In the genomic region with DNA sequence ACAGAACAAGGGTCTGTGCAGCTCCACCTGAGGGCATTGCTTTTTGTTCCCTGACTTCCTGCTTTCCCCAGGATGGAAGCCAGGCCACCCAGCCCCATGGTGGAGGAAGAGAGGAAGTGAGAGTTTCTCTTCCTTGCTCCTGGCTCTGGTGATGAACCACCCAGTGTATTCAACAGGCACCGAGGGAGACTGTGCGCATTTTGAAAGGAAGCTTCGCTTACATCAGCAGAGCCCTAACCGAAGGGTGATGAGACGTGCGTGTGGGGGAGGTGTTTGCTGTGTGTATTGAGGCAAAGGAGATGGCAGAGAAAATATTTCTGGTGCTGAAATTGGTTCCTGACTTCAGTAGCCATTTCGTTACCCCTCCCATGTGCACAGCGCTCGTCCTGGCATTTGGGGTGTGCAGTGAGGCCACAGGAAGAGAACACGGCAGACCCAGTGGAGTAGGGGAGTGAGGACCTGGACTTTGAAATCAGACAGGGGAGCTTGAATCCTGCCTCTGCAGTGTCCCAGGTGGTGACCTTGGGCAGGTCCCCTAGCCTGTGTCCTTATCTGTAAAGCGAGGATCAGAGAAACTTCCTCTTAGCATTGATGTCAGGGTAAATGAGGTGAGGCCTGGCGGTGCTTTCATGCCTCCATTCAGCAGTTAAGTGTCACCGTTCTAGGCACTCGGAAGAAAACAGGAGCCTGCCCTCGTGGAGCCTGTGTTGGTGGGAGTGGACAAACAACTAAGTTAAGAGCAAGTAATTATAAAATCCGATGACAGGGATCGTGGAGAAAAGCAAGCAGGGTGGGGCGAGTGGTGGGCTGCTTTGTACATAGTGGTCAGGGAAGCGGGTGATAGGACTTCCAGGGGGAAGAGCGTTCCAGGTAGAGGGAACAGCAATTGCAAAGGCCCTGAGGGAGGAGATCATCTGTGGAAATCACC, we compare ENCODE assay signal across 8 cellular contexts. TPM values are rescaled to one million over a fixed set of nuclear protein-coding genes. Genes with fewer than 3 reads are reported as not detected.
DNase-seq lines count a peak whose midpoint lies in the region; ATAC-seq, FAIRE-seq and TF ChIP-seq lines count a peak whose summit lies in the region.

No MANE protein-coding gene starts in this region.

- TF ChIP-seq POLR2A in heart left ventricle (IDR thresholded peaks at IDR 0.05) = no peak

- peak overlapping the region; percentile 74 for H3K27ac Mint-ChIP-seq in activated B cell treated with CpG ODN at 0.5 μM for 24 hours

- ATAC-seq in activated B cell treated with CpG ODN at 0.5 μM for 24 hours (ENCODE audit: low read depth) (peak; percentile 40), heart left ventricle (peak; percentile 52 to 87 (median 65)), GM21825 (IDR thresholded peaks at IDR 0.05; ENCODE audit: unreplicated experiment) (no peak), GM19452 (IDR thresholded peaks at IDR 0.05; ENCODE audit: unreplicated experiment) (no peak)

- no peak overlapping the region; the same call in 1 of the 2 replicates for H3K4me3 ChIP-seq in HUES48 (ENCODE audit: low read depth, low read length)
- H3K4me3 ChIP-seq in heart left ventricle = peak overlapping the region in 1 of 12 donors; percentile 12
- H3K4me3 ChIP-seq in small intestine (ENCODE audit: low read depth in 1 of 2, low read length in 2 of 2) = no peak overlapping the region
- no peak overlapping the region for H3K4me3 ChIP-seq in PC-9

- no peak overlapping the region for H3K9ac ChIP-seq in HUES48 (ENCODE audit: low read depth, low read length)

- H3K9me3 ChIP-seq in HUES48 (ENCODE audit: control insufficient read depth, insufficient read depth, low read length) (no peaks in the 10 kb centered on the region), heart left ventricle (no peaks in the 10 kb centered on the region), small intestine (ENCODE audit: control insufficient read depth, low read depth) (no peaks in the 10 kb centered on the region), PC-9 (ENCODE audit: insufficient read depth, low read depth) (no peaks in the 10 kb centered on the region)

- WGBS in heart left ventricle, 4 donors = 58 to 66% (median 65%) methylated on average over 19 to 20 of the region's 20 CpGs
- WGBS in small intestine, 3 donors = 18 to 47% (median 34%) methylated on average over 20 of the region's 20 CpGs

- intact Hi-C loops in activated B cell treated with CpG ODN at 0.5 μM for 24 hours (cut with micrococcal nuclease) = no loop called here
- intact Hi-C loops in heart left ventricle (cut with DNase I) = loop anchor here in 1 of 10 donors (5.0 kb wide), 1 partner anchor 40 kb away; no protein-coding TSS in a partner anchor
- intact Hi-C loops in PC-9 (cut with micrococcal nuclease; ENCODE audit: unreplicated experiment) = no loop called here

- peaks cover 52% of the 10 kb centered on the region for H3K4me1 ChIP-seq in HUES48 (ENCODE audit: control insufficient read depth, insufficient read depth, low read length)
- H3K4me1 ChIP-seq in heart left ventricle = peaks cover 0 to 85% (median 37%) of the 10 kb centered on the region in 12 donors
- peaks cover 20 to 23% of the 10 kb centered on the region in 2 donors for H3K4me1 ChIP-seq in small intestine (ENCODE audit: control insufficient read depth in 2 of 2, insufficient read depth in 1 of 2, low read depth in 1 of 2, low read length in 1 of 2)
- peaks cover 25% of the 10 kb centered on the region for H3K4me1 ChIP-seq in PC-9 (replicated peaks; ENCODE audit: insufficient read depth)

- no peaks in the 10 kb centered on the region for H3K27me3 ChIP-seq in HUES48 (ENCODE audit: control insufficient read depth, insufficient read depth, low read length)
- no peaks in the 10 kb centered on the region for H3K27me3 ChIP-seq in heart left ventricle
- no peaks in the 10 kb centered on the region for H3K27me3 ChIP-seq in small intestine (ENCODE audit: control insufficient read depth in 2 of 2, insufficient read depth in 2 of 2, low read length in 2 of 2)
- no peaks in the 10 kb centered on the region for H3K27me3 ChIP-seq in PC-9 (ENCODE audit: insufficient read depth, low read depth)

- H3F3A ChIP-seq in PC-9 (ENCODE audit: insufficient read depth, low read depth) = peaks cover 14% of the 10 kb centered on the region; the same call in 1 of the 2 replicates

- no peak for TF ChIP-seq CTCF in activated B cell treated with CpG ODN at 0.5 μM for 24 hours (IDR thresholded peaks at IDR 0.05)
- no peak for TF ChIP-seq CTCF in heart left ventricle (IDR thresholded peaks at IDR 0.05)
- TF ChIP-seq CTCF in PC-9 (conservative IDR thresholded peaks at IDR 0.05) = no peak

- CTCF ChIA-PET in activated B cell treated with CpG ODN at 0.5 μM for 24 hours (lab: Charles Lee) (interaction anchor here (1.0 to 1.7 kb wide), 2 partner anchors 26 to 33 kb away, joined by 3 to 4 read pairs; no protein-coding TSS in a partner anchor), PC-9 (lab: Charles Lee) (no interaction called here)

- H3K4me1 Mint-ChIP-seq in activated B cell treated with CpG ODN at 0.5 μM for 24 hours = peaks cover 89% of the 10 kb centered on the region

- POLR2A ChIA-PET in activated B cell treated with CpG ODN at 0.5 μM for 24 hours (lab: Charles Lee) = interaction anchor here (0.6 to 12.2 kb wide), 8 partner anchors 12 to 334 kb away, joined by 3 to 134 read pairs (median 4); no protein-coding TSS in a partner anchor
- POLR2A ChIA-PET in PC-9 (lab: Charles Lee; ENCODE audit: unreplicated experiment) = interaction anchor here (0.6 kb wide), 1 partner anchor 29 kb away, joined by 6 read pairs; no protein-coding TSS in a partner anchor

- H3K36me3 Mint-ChIP-seq in activated B cell treated with CpG ODN at 0.5 μM for 24 hours (ENCODE audit: low read depth) = peaks cover 43% of the 10 kb centered on the region

- H3K9me3 Mint-ChIP-seq in activated B cell treated with CpG ODN at 0.5 μM for 24 hours = peaks cover 6% of the 10 kb centered on the region

- H3K27me3 Mint-ChIP-seq in activated B cell treated with CpG ODN at 0.5 μM for 24 hours = no peaks in the 10 kb centered on the region

- H3K4me2 ChIP-seq in PC-9 = no peak overlapping the region

- H3K27ac ChIP-seq in HUES48 (ENCODE audit: low read depth, low read length) (peak overlapping the region; percentile 46), heart left ventricle (peak overlapping the region in 8 of 12 donors; percentile 13 to 89 (median 44)), small intestine (ENCODE audit: low read depth in 1 of 2, low read length in 1 of 2) (peak overlapping the region; percentile 91 to 93), PC-9 (no peak overlapping the region)

- no peaks in the 10 kb centered on the region for H3K9me2 ChIP-seq in PC-9 (ENCODE audit: insufficient read depth)

- DNase-seq in activated B cell treated with CpG ODN at 0.5 μM for 24 hours = no peak
- peak in 3 of 5 donors; percentile 59 to 69 (median 61) for DNase-seq in heart left ventricle
- DNase-seq in small intestine = peak; percentile 96
- no peak for DNase-seq in PC-9
- no peak for DNase-seq in NCI-H128 (lab: John Stamatoyannopoulos, UW; ENCODE audit: unreplicated experiment)

- no peak for FAIRE-seq in small intestine (lab: Jason Lieb, UNC)

- no peak overlapping the region for H3K4me3 Mint-ChIP-seq in activated B cell treated with CpG ODN at 0.5 μM for 24 hours

- no peak overlapping the region for H2AFZ ChIP-seq in PC-9

- H4K20me1 ChIP-seq in PC-9 (ENCODE audit: insufficient read depth) = peaks cover 85% of the 10 kb centered on the region

- peaks cover 100% of the 10 kb centered on the region for H3K79me2 ChIP-seq in PC-9 (ENCODE audit: low read depth)

- BruUV-seq in PC-9 (replicated peaks; lab: Mats Ljungman, UMichigan) = no TSS peak

- H3K36me3 ChIP-seq in HUES48 (ENCODE audit: control insufficient read depth, insufficient read depth, low read length) (peaks cover 8% of the 10 kb centered on the region), heart left ventricle (peaks cover 0 to 7% (median 0%) of the 10 kb centered on the region in 9 donors), small intestine (ENCODE audit: control insufficient read depth in 2 of 2, insufficient read depth in 2 of 2, low read length in 2 of 2) (no peaks in the 10 kb centered on the region), PC-9 (ENCODE audit: low read depth) (no peaks in the 10 kb centered on the region)

RNA-seq across cellular contexts. Expression of a gene that starts 7.4 kb away (rescaled TPM):
- 62.4 and 76.3 TPM in 2 replicates for total RNA-seq in activated B cell treated with CpG ODN at 0.5 μM for 24 hours
- 10 to 100 TPM in 6 of 9 donors, 1 to 10 TPM in 3; 7.6 to 48.8 (median 16.3) TPM for total RNA-seq in heart left ventricle
- 1 to 10 TPM; 4.1 to 9.2 TPM for polyA plus RNA-seq in heart left ventricle
- polyA plus RNA-seq in small intestine = 10 to 100 TPM; 43.8 to 74.7 (median 43.9) TPM
- total RNA-seq in PC-9 (2021) = 92.1 and 96.6 TPM in 2 replicates

Comparison
In these comparisons a context has a peak if more than half of its experiments do, and no peak if none do; other contexts are left out.
1. ATAC-seq: peak in activated B cell treated with CpG ODN at 0.5 μM for 24 hours (single experiment) and heart left ventricle (4 of 4); none in GM21825 (single experiment) and GM19452 (single experiment).
2. DNase-seq: peak in heart left ventricle (3 of 5) and small intestine (single experiment); none in activated B cell treated with CpG ODN at 0.5 μM for 24 hours (single experiment), PC-9 (0 of 2) and NCI-H128 (single experiment).